In genomic region chr7:15057272-15057671, GRCh38 we compare ENCODE assay signal across 27 cellular contexts.
A peak's percentile ranks its signal among the peaks of the same experiment; 100 is the strongest.
DNase-seq lines count a peak whose midpoint lies in the region; ATAC-seq, FAIRE-seq and TF ChIP-seq lines count a peak whose summit lies in the region.
"Had no signal": no experiment of that assay in that cellular context is flagged by ENCODE, and none has a peak within 500 bp of the region (broad histone marks: within the 10 kb centered on the region; RNA-seq: fewer than 3 reads in every experiment).

No MANE protein-coding gene starts in this region.

- no peaks in the 10 kb centered on the region for H3K36me3 Mint-ChIP-seq in MCF 10A (ENCODE audit: insufficient read depth, unreplicated experiment)
- H3K36me3 Mint-ChIP-seq: activated naive CD4-positive, alpha-beta T cell treated with anti-CD3 and anti-CD28 coated beads, Interleukin-2, amount 50 U/mL, for 24 hours; stimulated activated naive B cell treated with anti-CD40 and anti-IgM and Interleukin-4, amounts not matched to agents 10 μg/mL and 1 μg/mL and 100 μg/mL, for 72 hours; T-cell had no signal

- in situ Hi-C loops in Caki2 (cut with HindIII; ENCODE audit: low pct_unique_long_range_greater_than_20kb, low sequenced_read_pairs) (no loop called here), GM12878 (cut with MboI) (no loop called here)

- no peak overlapping the region for H2AK5ac ChIP-seq in mesenchymal stem cell (ENCODE audit: low read length, severe bottlenecking)

- H3K9ac ChIP-seq in GM12878 (ENCODE audit: control insufficient read depth, insufficient read depth, low read length): no peak overlapping the region
- H3K9ac ChIP-seq in mesenchymal stem cell (ENCODE audit: low read length): no peak overlapping the region

- H4K8ac ChIP-seq in mesenchymal stem cell (ENCODE audit: low read length): no peak overlapping the region

- H3K4me1 ChIP-seq in GM12878 (ENCODE audit: control insufficient read depth, insufficient read depth, low read length) (no peaks in the 10 kb centered on the region), mesenchymal stem cell (ENCODE audit: control insufficient read depth, insufficient read depth, low read depth, low read length) (no peaks in the 10 kb centered on the region), OCI-LY7 (ENCODE audit: insufficient read depth, low read length, poor library complexity, severe bottlenecking) (no peaks in the 10 kb centered on the region)

- no peak for TF ChIP-seq EP300 in GM12878 (IDR thresholded peaks at IDR 0.05; ENCODE audit: borderline replicate concordance in 1 of 2, control insufficient read depth in 1 of 2, low read depth in 2 of 2, low read length in 2 of 2)

- H3K9me3 Mint-ChIP-seq in MCF 10A (ENCODE audit: unreplicated experiment): no peaks in the 10 kb centered on the region
- H3K9me3 Mint-ChIP-seq: activated CD4-positive, alpha-beta memory T cell treated with anti-CD3 and anti-CD28 coated beads, Interleukin-2, amount 10 ng/mL, durations not matched to agents 7 days and 5 days; activated naive CD4-positive, alpha-beta T cell treated with anti-CD3 and anti-CD28 coated beads, Interleukin-2, amount 50 U/mL, for 24 hours had no signal

- peak; percentile 73 for ATAC-seq in HG02943 (IDR thresholded peaks at IDR 0.05; ENCODE audit: low read depth, unreplicated experiment)
- ATAC-seq in GM12878: peak; percentile 60
- ATAC-seq: sciatic nerve; stimulated activated naive B cell treated with anti-CD40 and anti-IgM and Interleukin-4, amounts not matched to agents 10 μg/mL and 1 μg/mL and 100 μg/mL, for 72 hours; T-cell had no signal

- TF ChIP-seq RAD21 in GM12878 (IDR thresholded peaks at IDR 0.05; ENCODE audit: insufficient read depth, low read depth, low read length): no peak

- no peak for TF ChIP-seq POLR2A in GM12878 (IDR thresholded peaks at IDR 0.05; ENCODE audit: low read depth, low read length)

- 10% methylated on average over 5 of the region's 5 CpGs for WGBS in GM12878 (ENCODE audit: insufficient coverage, insufficient replicate concordance, low lambda C conversion rate, missing lambda C conversion rate)
- WGBS in mesenchymal stem cell: 91% methylated on average over 4 of the region's 5 CpGs

- SMC1A ChIA-PET in GM12878 (lab: Charles Lee; ENCODE audit: uncharacterized antibody, unreplicated experiment): interaction anchor here (0.6 to 1.0 kb wide), 2 partner anchors 11 to 50 kb away, joined by 3 read pairs; no protein-coding TSS in a partner anchor

- H3K79me1 ChIP-seq in mesenchymal stem cell (replicated peaks; ENCODE audit: low read length, poor library complexity, severe bottlenecking): no peaks in the 10 kb centered on the region

- no peak for TF ChIP-seq CTCF in GM12878 (IDR thresholded peaks at IDR 0.05 in 2 of 3, conservative IDR thresholded peaks at IDR 0.05 in 1 of 3; ENCODE audit: control insufficient read depth in 2 of 3, extremely low read depth in 1 of 3, insufficient read depth in 1 of 3, low read depth in 3 of 3, low read length in 3 of 3)
- TF ChIP-seq CTCF in OCI-LY7 (conservative IDR thresholded peaks at IDR 0.05; ENCODE audit: low read length): no peak
- TF ChIP-seq CTCF in MCF 10A (IDR thresholded peaks at IDR 0.05; ENCODE audit: unreplicated experiment): no peak

- DNase-seq in Caki2 (ENCODE audit: low read depth) (peak; percentile 78), GM12878 (ENCODE audit: low read depth, low spot score) (no peak), mesenchymal stem cell (no peak), OCI-LY7 (ENCODE audit: low spot score) (no peak), MCF 10A (ENCODE audit: unreplicated experiment) (no peak), NCI-H1105 (lab: John Stamatoyannopoulos, UW) (no peak)
- DNase-seq in activated CD4-positive, alpha-beta T cell treated with anti-CD3 and anti-CD28 coated beads for 4 hours: no peak
- DNase-seq: activated CD4-positive, alpha-beta memory T cell treated with anti-CD3 and anti-CD28 coated beads, Interleukin-2, amount 10 ng/mL, durations not matched to agents 7 days and 5 days; activated CD4-positive, CD25-positive, alpha-beta regulatory T cell; amygdala; H9; islet precursor cell; Karpas-422; NCI-H1048; NCI-H187; NCI-H2171 treated with DMSO at 0.1 percent for 48 hours; NCI-H526; posterior cingulate gyrus; RPMI8226; stimulated activated naive B cell treated with anti-CD40 and anti-IgM and Interleukin-4, amounts not matched to agents 10 μg/mL and 1 μg/mL and 100 μg/mL, for 72 hours; T-cell had no signal

- H3K4me3 ChIP-seq in GM12878 (no peak overlapping the region), mesenchymal stem cell (ENCODE audit: insufficient read depth in 1 of 2, low read depth in 1 of 2, low read length in 2 of 2) (no peak overlapping the region), OCI-LY7 (ENCODE audit: low read depth, low read length, poor library complexity, severe bottlenecking) (no peak overlapping the region)

- H2BK5ac ChIP-seq in mesenchymal stem cell (ENCODE audit: low read depth, low read length, poor library complexity, severe bottlenecking): peak overlapping the region; percentile 46

- H3K18ac ChIP-seq in mesenchymal stem cell (ENCODE audit: low read depth in 1 of 2, low read length in 2 of 2): no peak overlapping the region

- H3K4me1 Mint-ChIP-seq in MCF 10A (ENCODE audit: insufficient read depth, unreplicated experiment): no peaks in the 10 kb centered on the region
- H3K4me1 Mint-ChIP-seq: activated CD4-positive, alpha-beta memory T cell treated with anti-CD3 and anti-CD28 coated beads, Interleukin-2, amount 10 ng/mL, durations not matched to agents 7 days and 5 days; activated naive CD4-positive, alpha-beta T cell treated with anti-CD3 and anti-CD28 coated beads, Interleukin-2, amount 50 U/mL, for 24 hours; H9; stimulated activated naive B cell treated with anti-CD40 and anti-IgM and Interleukin-4, amounts not matched to agents 10 μg/mL and 1 μg/mL and 100 μg/mL, for 72 hours; T-cell had no signal

- H2BK12ac ChIP-seq in mesenchymal stem cell (ENCODE audit: low read length in 2 of 2): no peak overlapping the region

- H3K79me2 ChIP-seq in GM12878 (ENCODE audit: control insufficient read depth, insufficient read depth, low read length) (no peaks in the 10 kb centered on the region), OCI-LY7 (ENCODE audit: insufficient read depth, low read depth, low read length) (no peaks in the 10 kb centered on the region)

- no peak overlapping the region for H2BK15ac ChIP-seq in mesenchymal stem cell (ENCODE audit: low read depth, poor library complexity, severe bottlenecking)

- H3K27ac Mint-ChIP-seq in MCF 10A (ENCODE audit: low read depth, unreplicated experiment): no peak overlapping the region
- H3K27ac Mint-ChIP-seq: activated CD4-positive, alpha-beta memory T cell treated with anti-CD3 and anti-CD28 coated beads, Interleukin-2, amount 10 ng/mL, durations not matched to agents 7 days and 5 days; activated naive CD4-positive, alpha-beta T cell treated with anti-CD3 and anti-CD28 coated beads, Interleukin-2, amount 50 U/mL, for 24 hours; activated T-helper 2 cell treated with anti-CD3 and anti-CD28 coated beads, Interferon-gamma antibody, Interleukin-2, Interleukin-4, amounts not matched to agents 10 μg/mL and 5 μg/mL and 100 μg/mL, durations not matched to agents 14 hours and 24 hours and 36 hours; stimulated activated naive B cell treated with anti-CD40 and anti-IgM and Interleukin-4, amounts not matched to agents 10 μg/mL and 1 μg/mL and 100 μg/mL, for 72 hours; T-cell had no signal

- no peak overlapping the region for H2BK120ac ChIP-seq in mesenchymal stem cell (ENCODE audit: low read depth, low read length)

- intact Hi-C loops in GM12878 (cut with micrococcal nuclease; ENCODE audit: unreplicated experiment): no loop called here
- intact Hi-C loops in OCI-LY7 (cut with micrococcal nuclease; ENCODE audit: unreplicated experiment): no loop called here
- intact Hi-C loops in MCF 10A (cut with micrococcal nuclease): no loop called here

- H2AFZ ChIP-seq in GM12878 (ENCODE audit: control insufficient read depth, low read depth, low read length) (no peak overlapping the region), mesenchymal stem cell (ENCODE audit: low read depth, low read length) (peak overlapping the region; percentile 27), OCI-LY7 (ENCODE audit: low read length) (no peak overlapping the region)

- H3K27me3 Mint-ChIP-seq in MCF 10A (ENCODE audit: insufficient read depth, unreplicated experiment): peaks cover 23% of the 10 kb centered on the region
- H3K27me3 Mint-ChIP-seq: activated CD4-positive, alpha-beta memory T cell treated with anti-CD3 and anti-CD28 coated beads, Interleukin-2, amount 10 ng/mL, durations not matched to agents 7 days and 5 days; activated naive CD4-positive, alpha-beta T cell treated with anti-CD3 and anti-CD28 coated beads, Interleukin-2, amount 50 U/mL, for 24 hours; stimulated activated naive B cell treated with anti-CD40 and anti-IgM and Interleukin-4, amounts not matched to agents 10 μg/mL and 1 μg/mL and 100 μg/mL, for 72 hours; T-cell had no signal

- no peak overlapping the region for H3K4ac ChIP-seq in mesenchymal stem cell (ENCODE audit: low read depth in 1 of 2, low read length in 2 of 2)

- H3K27me3 ChIP-seq in GM12878 (replicated peaks in 1 of 2; ENCODE audit: control insufficient read depth in 2 of 2, insufficient read depth in 2 of 2, low read length in 1 of 2): no peaks in the 10 kb centered on the region
- H3K27me3 ChIP-seq in mesenchymal stem cell (ENCODE audit: control insufficient read depth in 1 of 2, insufficient read depth in 1 of 2, low read length in 2 of 2): no peaks in the 10 kb centered on the region

- no peak overlapping the region for H3K23ac ChIP-seq in mesenchymal stem cell (ENCODE audit: low read length in 2 of 2)

- RAD21 ChIA-PET in GM12878 (lab: Charles Lee; ENCODE audit: unreplicated experiment): no interaction called here

- H3K9me3 ChIP-seq in GM12878 (replicated peaks; ENCODE audit: control insufficient read depth, insufficient read depth, low read length): no peaks in the 10 kb centered on the region
- no peaks in the 10 kb centered on the region for H3K9me3 ChIP-seq in mesenchymal stem cell (ENCODE audit: control insufficient read depth, low read length)
- no peaks in the 10 kb centered on the region for H3K9me3 ChIP-seq in OCI-LY7 (ENCODE audit: low read length)

- no peak overlapping the region for H4K91ac ChIP-seq in mesenchymal stem cell (ENCODE audit: low read length)

- no peak overlapping the region for H3K14ac ChIP-seq in mesenchymal stem cell (ENCODE audit: low read length in 2 of 2)

- no peak for FAIRE-seq in GM12878 (lab: Jason Lieb, UNC)
- FAIRE-seq: HTR-8/SVneo had no signal

- H4K20me1 ChIP-seq in GM12878 (ENCODE audit: control insufficient read depth, insufficient read depth) (no peaks in the 10 kb centered on the region), OCI-LY7 (ENCODE audit: insufficient read depth, low read length) (no peaks in the 10 kb centered on the region)

- H3K4me2 ChIP-seq in GM12878 (ENCODE audit: control insufficient read depth, insufficient read depth) (no peak overlapping the region), mesenchymal stem cell (ENCODE audit: low read length, poor library complexity, severe bottlenecking) (no peak overlapping the region), OCI-LY7 (ENCODE audit: low read length) (no peak overlapping the region)

- H3K27ac ChIP-seq in GM12878 (ENCODE audit: control insufficient read depth, insufficient read depth) (no peak overlapping the region), mesenchymal stem cell (ENCODE audit: low read length, poor library complexity, severe bottlenecking) (peak overlapping the region; percentile 95), OCI-LY7 (ENCODE audit: low read depth, low read length, poor library complexity, severe bottlenecking) (no peak overlapping the region)
- H3K27ac ChIP-seq: C4-2B had no signal

- CTCF ChIA-PET in GM12878 (lab: Yijun Ruan, JAX): interaction anchor here (0.6 kb wide), 1 partner anchor 1557 kb away, joined by 4 read pairs; no protein-coding TSS in a partner anchor
- CTCF ChIA-PET in OCI-LY7 (lab: Charles Lee; ENCODE audit: unreplicated experiment): no interaction called here
- CTCF ChIA-PET in MCF 10A (lab: Yijun Ruan, JAX): interaction anchor here (0.6 kb wide), 4 partner anchors 16 to 1542 kb away, joined by 3 to 5 read pairs (median 4); no protein-coding TSS in a partner anchor

- H3K36me3 ChIP-seq in GM12878 (ENCODE audit: control insufficient read depth in 2 of 2, insufficient read depth in 2 of 2, low read length in 1 of 2) (no peaks in the 10 kb centered on the region), mesenchymal stem cell (ENCODE audit: control insufficient read depth in 1 of 2, insufficient read depth in 2 of 2, low read depth in 1 of 2, low read length in 2 of 2) (no peaks in the 10 kb centered on the region), OCI-LY7 (ENCODE audit: insufficient read depth, low read length) (no peaks in the 10 kb centered on the region)

- no peak overlapping the region for H3K4me3 Mint-ChIP-seq in MCF 10A (ENCODE audit: unreplicated experiment)
- H3K4me3 Mint-ChIP-seq: activated CD4-positive, alpha-beta memory T cell treated with anti-CD3 and anti-CD28 coated beads, Interleukin-2, amount 10 ng/mL, durations not matched to agents 7 days and 5 days; activated naive CD4-positive, alpha-beta T cell treated with anti-CD3 and anti-CD28 coated beads, Interleukin-2, amount 50 U/mL, for 24 hours; H9; stimulated activated naive B cell treated with anti-CD40 and anti-IgM and Interleukin-4, amounts not matched to agents 10 μg/mL and 1 μg/mL and 100 μg/mL, for 72 hours; T-cell had no signal

- no peaks in the 10 kb centered on the region for H3K9me2 ChIP-seq in OCI-LY7 (ENCODE audit: insufficient read depth, low read length)

- BruUV-seq in GM12878 (replicated peaks; lab: Mats Ljungman, UMichigan) (no TSS peak), OCI-LY7 (replicated peaks; lab: Mats Ljungman, UMichigan) (no TSS peak), MCF 10A (replicated peaks; lab: Mats Ljungman, UMichigan) (no TSS peak)

- POLR2A ChIA-PET in GM12878 (lab: Charles Lee): no interaction called here
- POLR2A ChIA-PET in OCI-LY7 (lab: Charles Lee): no interaction called here
- POLR2A ChIA-PET in MCF 10A (lab: Yijun Ruan, JAX): no interaction called here
